In the genomic region with DNA sequence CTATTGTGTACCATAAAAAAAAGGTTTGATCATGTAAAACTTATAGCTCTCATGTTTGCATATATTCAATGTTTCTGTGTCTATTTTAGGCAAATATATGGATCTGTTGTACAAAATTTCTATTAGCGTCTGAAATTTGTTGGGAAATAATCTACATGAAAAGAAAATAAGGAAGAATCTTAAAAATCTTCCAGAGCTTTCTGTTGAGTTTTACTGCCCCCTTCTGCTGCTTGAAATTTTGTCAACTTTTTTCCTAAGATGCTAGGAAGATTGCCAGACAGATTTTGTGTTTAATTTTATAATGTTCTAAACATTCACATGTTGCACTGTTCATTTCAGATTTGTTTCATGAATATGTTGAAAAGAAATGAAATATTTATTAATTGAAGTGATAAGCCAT, we compare ENCODE assay signal across 13 cellular contexts. TPM values are rescaled to one million over a fixed set of nuclear protein-coding genes. Genes with fewer than 3 reads are reported as not detected.
A peak's percentile ranks its signal among the peaks of the same experiment; 100 is the strongest.
DNase-seq lines count a peak whose midpoint lies in the region; ATAC-seq and TF ChIP-seq lines count a peak whose summit lies in the region.
"Had no signal": no experiment of that assay in that cellular context is flagged by ENCODE, and none has a peak within 500 bp of the region (broad histone marks: within the 10 kb centered on the region; RNA-seq: fewer than 3 reads in every experiment).

No MANE protein-coding gene starts in this region.

- TF ChIP-seq CTCF in AG09319 (IDR thresholded peaks at IDR 0.05; ENCODE audit: low read depth, low read length) (peak; percentile 50), brain microvascular endothelial cell (IDR thresholded peaks at IDR 0.05; ENCODE audit: low read depth, low read length, missing control alignments) (peak; percentile 48), kidney epithelial cell (IDR thresholded peaks at IDR 0.05; ENCODE audit: insufficient read depth, low read length, poor library complexity, severe bottlenecking) (peak; percentile 9)
- TF ChIP-seq CTCF in CD8-positive, alpha-beta T cell (IDR thresholded peaks at IDR 0.05) = no peak

- H3K4me3 Mint-ChIP-seq in CD8-positive, alpha-beta T cell = no peak overlapping the region
- H3K4me3 Mint-ChIP-seq: activated CD4-positive, alpha-beta T cell treated with anti-CD3 and anti-CD28 coated beads, Interleukin-2, amount 10 ng/mL, durations not matched to agents 24 days and 14 days; nephron progenitor cell had no signal

- peak; percentile 32; the same call in 1 of the 2 replicates for TF ChIP-seq RAD21 in Ishikawa (IDR thresholded peaks at IDR 0.05; ENCODE audit: low read depth)

- TF ChIP-seq EP300 in Ishikawa (IDR thresholded peaks at IDR 0.05; ENCODE audit: borderline replicate concordance) = no peak

- ATAC-seq in HG02970 (IDR thresholded peaks at IDR 0.05; ENCODE audit: low FRiP score, unreplicated experiment) (no peak), GM18909 (IDR thresholded peaks at IDR 0.05; ENCODE audit: poor library complexity, unreplicated experiment) (no peak), GM18873 (IDR thresholded peaks at IDR 0.05; ENCODE audit: low FRiP score, unreplicated experiment) (no peak)
- no peak for ATAC-seq in CD8-positive, alpha-beta T cell

- H3K27me3 Mint-ChIP-seq in CD8-positive, alpha-beta T cell (ENCODE audit: low read depth) = peaks cover 39% of the 10 kb centered on the region

- POLR2A ChIA-PET in CD8-positive, alpha-beta T cell (lab: Charles Lee) = no interaction called here

- H3K4me3 ChIP-seq in brain microvascular endothelial cell (ENCODE audit: low read depth, low read length) = peak overlapping the region; percentile 76
- H3K4me3 ChIP-seq in kidney epithelial cell (ENCODE audit: low read depth, low read length) = no peak overlapping the region
- H3K4me3 ChIP-seq in CD8-positive, alpha-beta T cell (ENCODE audit: low read depth, low read length) = no peak overlapping the region
- H3K4me3 ChIP-seq: thyroid gland had no signal

- no peaks in the 10 kb centered on the region for H3K36me3 ChIP-seq in brain microvascular endothelial cell (replicated peaks)
- H3K36me3 ChIP-seq in kidney epithelial cell (ENCODE audit: control insufficient read depth, insufficient read depth, low read length) = no peaks in the 10 kb centered on the region
- no peaks in the 10 kb centered on the region for H3K36me3 ChIP-seq in CD8-positive, alpha-beta T cell (ENCODE audit: insufficient read depth, low read length)
- H3K36me3 ChIP-seq: thyroid gland had no signal

- intact Hi-C loops in CD8-positive, alpha-beta T cell (cut with DNase I, micrococcal nuclease) = no loop called here

- H3K27ac Mint-ChIP-seq in CD8-positive, alpha-beta T cell = no peak overlapping the region
- H3K27ac Mint-ChIP-seq: activated CD4-positive, alpha-beta T cell treated with anti-CD3 and anti-CD28 coated beads, Interleukin-2, amount 10 ng/mL, durations not matched to agents 24 days and 14 days; nephron progenitor cell had no signal

- no peaks in the 10 kb centered on the region for H3K9me3 ChIP-seq in CD8-positive, alpha-beta T cell (ENCODE audit: low read length)
- H3K9me3 ChIP-seq: thyroid gland had no signal

- peaks cover 9% of the 10 kb centered on the region for H3K9me3 Mint-ChIP-seq in CD8-positive, alpha-beta T cell
- H3K9me3 Mint-ChIP-seq: activated CD4-positive, alpha-beta T cell treated with anti-CD3 and anti-CD28 coated beads, Interleukin-2, amount 10 ng/mL, durations not matched to agents 24 days and 14 days had no signal

- CTCF ChIA-PET in CD8-positive, alpha-beta T cell (lab: Charles Lee) = no interaction called here

- no peaks in the 10 kb centered on the region for H3K36me3 Mint-ChIP-seq in CD8-positive, alpha-beta T cell

- DNase-seq in AG09319 (ENCODE audit: extremely low read depth, low read depth) (peak; percentile 14), brain microvascular endothelial cell (no peak), kidney epithelial cell (ENCODE audit: low read depth) (no peak)
- DNase-seq in CD8-positive, alpha-beta T cell = no peak
- DNase-seq: activated CD4-positive, alpha-beta T cell treated with anti-CD3 and anti-CD28 coated beads, Interleukin-2, amount 10 ng/mL, durations not matched to agents 24 days and 14 days; DMS 273 treated with DMSO at 0.1 percent for 48 hours; NCI-H1694; nephron progenitor cell; thyroid gland had no signal

- peaks cover 12% of the 10 kb centered on the region for H3K4me1 ChIP-seq in CD8-positive, alpha-beta T cell (ENCODE audit: insufficient read depth, low read length)
- H3K4me1 ChIP-seq: thyroid gland had no signal

- H3K27me3 ChIP-seq in brain microvascular endothelial cell (replicated peaks) = no peaks in the 10 kb centered on the region
- H3K27me3 ChIP-seq in kidney epithelial cell (ENCODE audit: control insufficient read depth, insufficient read depth, low read length) = no peaks in the 10 kb centered on the region
- H3K27me3 ChIP-seq in CD8-positive, alpha-beta T cell (ENCODE audit: insufficient read depth, low read length) = peaks cover 3% of the 10 kb centered on the region
- H3K27me3 ChIP-seq: thyroid gland had no signal

- in situ Hi-C loops in brain microvascular endothelial cell (cut with HindIII; ENCODE audit: low pct_ligation_motif_present, low sequenced_read_pairs) = no loop called here

- peaks cover 16% of the 10 kb centered on the region for H3K4me1 Mint-ChIP-seq in CD8-positive, alpha-beta T cell (ENCODE audit: low read depth)

- H3K27ac ChIP-seq in brain microvascular endothelial cell = peak overlapping the region; percentile 79
- H3K27ac ChIP-seq in CD8-positive, alpha-beta T cell (ENCODE audit: low read depth, low read length) = no peak overlapping the region
- H3K27ac ChIP-seq: thyroid gland had no signal

TF ChIP-seq in Ishikawa, 13 proteins besides CTCF, POLR2A, EP300 and RAD21:
- TF ChIP-seq CREB1 (IDR thresholded peaks at IDR 0.05; ENCODE audit: low read depth) = no peak

RNA-seq across cellular contexts. Expression of a gene that starts 2.5 kb away (rescaled TPM):
- 2.8 and 5.4 TPM in 2 replicates for total RNA-seq in kidney epithelial cell
- under 1 TPM; 0.11 to 0.19 TPM for total RNA-seq in CD8-positive, alpha-beta T cell
